In genomic region chr10:118046491-118047362, GRCh38 we compare ENCODE assay signal across 8 cellular contexts. TPM values are rescaled to one million over a fixed set of nuclear protein-coding genes. Genes with fewer than 3 reads are reported as not detected.
A peak's percentile ranks its signal among the peaks of the same experiment; 100 is the strongest.
DNase-seq lines count a peak whose midpoint lies in the region; ATAC-seq, FAIRE-seq and TF ChIP-seq lines count a peak whose summit lies in the region.

RAB11FIP2 (minus strand) TSS chr10:118046941; CDS start chr10:118046163, 778 bp downstream.

- H3K27me3 ChIP-seq in adrenal gland: no peaks in the 10 kb centered on the region
- no peaks in the 10 kb centered on the region for H3K27me3 ChIP-seq in upper lobe of right lung

- peak within 1 kb of the TSS; percentile 51 to 81 (median 70) for H3K4me3 ChIP-seq in adrenal gland
- peak within 1 kb of the TSS; percentile 92 for H3K4me3 ChIP-seq in upper lobe of right lung

- H3K4me1 Mint-ChIP-seq in T-cell: peaks cover 38 to 48% (median 47%) of the 10 kb centered on the region in 3 donors
- H3K4me1 Mint-ChIP-seq in progenitor cell of endocrine pancreas (ENCODE audit: low read depth): peaks cover 23% of the 10 kb centered on the region

- no peaks in the 10 kb centered on the region for H3K9me3 ChIP-seq in adrenal gland (replicated peaks in 1 of 3)
- no peaks in the 10 kb centered on the region for H3K9me3 ChIP-seq in upper lobe of right lung

- H3K27ac Mint-ChIP-seq in T-cell (peak within 1 kb of the TSS; percentile 39 to 77), progenitor cell of endocrine pancreas (peak within 1 kb of the TSS; percentile 95)

- 1 to 10% (median 2%) methylated on average over 3 to 80 of the region's 80 CpGs for WGBS in adrenal gland, 4 donors

- intact Hi-C loops in adrenal gland (cut with DNase I) (no loop called here), left cardiac atrium (cut with DNase I) (no loop called here), upper lobe of right lung (cut with DNase I) (no loop called here)

- CTCF ChIA-PET in T-cell (lab: Charles Lee): interaction anchor here in 1 of 2 donors (0.9 kb wide), 1 partner anchor 1825 kb away, joined by 3 read pairs; no protein-coding TSS in a partner anchor

- H3K27me3 Mint-ChIP-seq in T-cell (no peaks in the 10 kb centered on the region), progenitor cell of endocrine pancreas (no peaks in the 10 kb centered on the region)

- peak within 1 kb of the TSS; percentile 83 to 90 (median 86) for H3K4me3 Mint-ChIP-seq in T-cell
- peak within 1 kb of the TSS; percentile 87 for H3K4me3 Mint-ChIP-seq in progenitor cell of endocrine pancreas (ENCODE audit: low read depth)

- peak; percentile 93 for ATAC-seq in HG02678 (IDR thresholded peaks at IDR 0.05; ENCODE audit: unreplicated experiment)
- peak; percentile 92 to 95 (median 92) for ATAC-seq in T-cell (replicated peaks in 1 of 4)
- peak; percentile 97 for ATAC-seq in left cardiac atrium
- ATAC-seq in upper lobe of right lung: peak; percentile 96

- peak within 1 kb of the TSS; percentile 77 to 96 (median 92) for H3K27ac ChIP-seq in adrenal gland
- H3K27ac ChIP-seq in upper lobe of right lung: peak within 1 kb of the TSS; percentile 94

- TF ChIP-seq POLR2A in GM12891 (IDR thresholded peaks at IDR 0.05; ENCODE audit: low read depth, low read length): peak; percentile 69
- peak; percentile 56 to 73 for TF ChIP-seq POLR2A in adrenal gland (IDR thresholded peaks at IDR 0.05)

- peak; percentile 97 for FAIRE-seq in GM12891 (lab: Jason Lieb, UNC)

- peak in 1 of 6 experiments; percentile 25 for TF ChIP-seq CTCF in adrenal gland (IDR thresholded peaks at IDR 0.05)
- TF ChIP-seq CTCF in progenitor cell of endocrine pancreas (IDR thresholded peaks at IDR 0.05; ENCODE audit: unreplicated experiment): peak; percentile 45
- TF ChIP-seq CTCF in upper lobe of right lung (IDR thresholded peaks at IDR 0.05): peak; percentile 3

- no peaks in the 10 kb centered on the region for H3K36me3 ChIP-seq in adrenal gland (replicated peaks in 1 of 2)
- H3K36me3 ChIP-seq in upper lobe of right lung: no peaks in the 10 kb centered on the region

- H3K36me3 Mint-ChIP-seq in T-cell (no peaks in the 10 kb centered on the region), progenitor cell of endocrine pancreas (ENCODE audit: insufficient read depth) (no peaks in the 10 kb centered on the region)

- DNase-seq in GM12891 (ENCODE audit: insufficient read length, low spot score) (peak; percentile 86), NCI-H1105 (lab: John Stamatoyannopoulos, UW) (peak; percentile 82), T-cell (peak; percentile 87 to 97 (median 94)), adrenal gland (peak; percentile 97 to 98 (median 98)), left cardiac atrium (peak; percentile 98), progenitor cell of endocrine pancreas (ENCODE audit: low spot score, unreplicated experiment) (peak; percentile 92), upper lobe of right lung (peak; percentile 99)

- H3K4me1 ChIP-seq in adrenal gland (replicated peaks in 1 of 2) (peaks cover 6 to 47% of the 10 kb centered on the region in 2 donors), upper lobe of right lung (peaks cover 16% of the 10 kb centered on the region)

- POLR2A ChIA-PET in T-cell (lab: Charles Lee): interaction anchor here in 1 of 2 donors (0.7 kb wide), 1 partner anchor 657 kb away, joined by 3 read pairs; no protein-coding TSS in a partner anchor

- H3K9me3 Mint-ChIP-seq in T-cell (no peaks in the 10 kb centered on the region), progenitor cell of endocrine pancreas (ENCODE audit: low read depth) (no peaks in the 10 kb centered on the region)

TF ChIP-seq in GM12891, 5 proteins besides CTCF, POLR2A, EP300 and RAD21:
- peak; percentile 45 for TF ChIP-seq POU2F2 (IDR thresholded peaks at IDR 0.05; ENCODE audit: low read depth, low read length)
- no peak for TF ChIP-seq PAX5 (IDR thresholded peaks at IDR 0.05; ENCODE audit: insufficient read depth, low read length, severe bottlenecking)
- no peak for TF ChIP-seq SPI1 (IDR thresholded peaks at IDR 0.05; ENCODE audit: low read depth, low read length)
- 0 out of 2 replicates have a peak, but pooled peaks have one; percentile 68 for TF ChIP-seq POLR2AphosphoS5 (IDR thresholded peaks at IDR 0.05; ENCODE audit: low read depth, low read length)
- TF ChIP-seq TAF1 (IDR thresholded peaks at IDR 0.05; ENCODE audit: low read depth, low read length): peak; percentile 75
TF ChIP-seq in GM12891: peak in this region for 3.

RNA-seq across cellular contexts. Expression of gene RAB11FIP2, which starts in this region (rescaled TPM):
- polyA plus RNA-seq in GM12891 (2012; ENCODE audit: low read depth, missing spikeins): 4.1 TPM
- 10 to 100 TPM; 16.5 to 36.6 (median 20.4) TPM for total RNA-seq in T-cell
- 10 to 100 TPM; 12.4 to 30.8 (median 17.7) TPM for total RNA-seq in adrenal gland
- 10 to 100 TPM in 1 of 3 donors, 1 to 10 TPM in 2; 1.8 to 19.2 (median 2.9) TPM for polyA plus RNA-seq in adrenal gland
- 10 to 100 TPM; 14.7 to 15.1 TPM for total RNA-seq in left cardiac atrium
- total RNA-seq in progenitor cell of endocrine pancreas: 17.6 and 23.0 TPM in 2 replicates
- total RNA-seq in upper lobe of right lung: 27.6 TPM

Comparison
In these comparisons a context has a peak if more than half of its experiments do, and no peak if none do; other contexts are left out.
1. Peak in every context shown above with its lines: DNase-seq, ATAC-seq, H3K4me3 ChIP-seq and H3K27ac ChIP-seq.